Comparison of ENCODE assay signal across 17 cellular contexts in genomic region chr6:125491860-125492617, GRCh38.
"Had no signal": no experiment of that assay in that cellular context is flagged by ENCODE, and none has a peak within 500 bp of the region (broad histone marks: within the 10 kb centered on the region; RNA-seq: fewer than 3 reads in every experiment).

No MANE protein-coding gene starts in this region.

- H3K4me2 ChIP-seq: hepatocyte had no signal

- DNase-seq: effector memory CD8-positive, alpha-beta T cell; esophagus squamous epithelium; foreskin fibroblast; head of caudate nucleus; kidney; left cardiac atrium; left ventricle myocardium superior; naive thymus-derived CD4-positive, alpha-beta T cell; nephron progenitor cell; posterior cingulate gyrus; small intestine; stimulated activated CD4-positive, alpha-beta T cell treated with anti-CD3 and anti-CD28 coated beads, Interleukin-2, amount 100 ng/mL, for 48 hours; stimulated activated naive CD4-positive, alpha-beta T cell treated with Interleukin-2 at 50 U/mL for 16 hours; trophoblast cell had no signal

- H3K9me3 ChIP-seq: esophagus squamous epithelium had no signal

- H3K27me3 ChIP-seq: esophagus squamous epithelium, hepatocyte had no signal

- H3K36me3 ChIP-seq: esophagus squamous epithelium had no signal

- H3K27ac ChIP-seq: epithelial cell of prostate, esophagus squamous epithelium, hepatocyte had no signal

- FAIRE-seq: colon, kidney, small intestine had no signal

- H3K79me2 ChIP-seq: hepatocyte had no signal

- H2AFZ ChIP-seq: hepatocyte had no signal

- H3K4me3 ChIP-seq: esophagus squamous epithelium, hepatocyte had no signal

- ATAC-seq: effector memory CD8-positive, alpha-beta T cell; left cardiac atrium; left ventricle myocardium superior; naive thymus-derived CD4-positive, alpha-beta T cell had no signal

- H3K4me1 ChIP-seq: esophagus squamous epithelium had no signal
